Comparison of ENCODE assay signal across 8 cellular contexts in genomic region chr19:48963371-48964204, GRCh38. TPM values are rescaled to one million over a fixed set of nuclear protein-coding genes. Genes with fewer than 3 reads are reported as not detected.
DNase-seq lines count a peak whose midpoint lies in the region; ATAC-seq and TF ChIP-seq lines count a peak whose summit lies in the region.

No MANE protein-coding gene starts in this region.

- peak overlapping the region; percentile 98 for H3K4me3 Mint-ChIP-seq in activated naive CD4-positive, alpha-beta T cell treated with anti-CD3 and anti-CD28 coated beads, Interleukin-2, amount 10 ng/mL, durations not matched to agents 7 days and 5 days
- peak overlapping the region; percentile 99 for H3K4me3 Mint-ChIP-seq in glutamatergic neuron (ENCODE audit: unreplicated experiment)

- H3K4me1 ChIP-seq in thyroid gland = peaks cover 41 to 50% of the 10 kb centered on the region in 2 donors

- no peaks in the 10 kb centered on the region for H3K27me3 Mint-ChIP-seq in activated naive CD4-positive, alpha-beta T cell treated with anti-CD3 and anti-CD28 coated beads, Interleukin-2, amount 10 ng/mL, durations not matched to agents 7 days and 5 days
- H3K27me3 Mint-ChIP-seq in glutamatergic neuron (ENCODE audit: unreplicated experiment) = peaks cover 16% of the 10 kb centered on the region

- H3K9me3 ChIP-seq in thyroid gland = no peaks in the 10 kb centered on the region

- TF ChIP-seq CTCF in BJ (IDR thresholded peaks at IDR 0.05; ENCODE audit: insufficient read depth, low read depth, low read length) (no peak), glutamatergic neuron (IDR thresholded peaks at IDR 0.05; ENCODE audit: partially characterized antibody, unreplicated experiment) (no peak), omental fat pad (IDR thresholded peaks at IDR 0.05) (no peak), thyroid gland (IDR thresholded peaks at IDR 0.05) (no peak)

- peak in 1 of 2 donors; percentile 57 for TF ChIP-seq POLR2A in thyroid gland (IDR thresholded peaks at IDR 0.05)

- no peak for DNase-seq in BJ (ENCODE audit: low read depth)
- DNase-seq in GOT3 (lab: John Stamatoyannopoulos, UW) = peak; percentile 59
- peak; percentile 54 to 64 for DNase-seq in SHP77 (lab: John Stamatoyannopoulos, UW)
- peak; percentile 61 for DNase-seq in activated naive CD4-positive, alpha-beta T cell treated with anti-CD3 and anti-CD28 coated beads, Interleukin-2, amount 10 ng/mL, durations not matched to agents 7 days and 5 days
- DNase-seq in glutamatergic neuron = peak; percentile 59
- peak; percentile 79 for DNase-seq in omental fat pad (ENCODE audit: low spot score)
- peak; percentile 74 to 76 for DNase-seq in thyroid gland
- DNase-seq in NCI-H1930 (lab: John Stamatoyannopoulos, UW) = no peak

- H3K4me3 ChIP-seq in BJ (ENCODE audit: low read depth, low read length) (peak overlapping the region; percentile 4; the same call in 1 of the 2 replicates), thyroid gland (replicated peaks in 1 of 3) (peak overlapping the region in 1 of 3 donors; percentile 95)

- intact Hi-C loops in thyroid gland (cut with DNase I) = no loop called here

- H3K27ac ChIP-seq in thyroid gland = peak overlapping the region; percentile 87 to 97 (median 92)

- peak overlapping the region; percentile 99 for H3K27ac Mint-ChIP-seq in activated naive CD4-positive, alpha-beta T cell treated with anti-CD3 and anti-CD28 coated beads, Interleukin-2, amount 10 ng/mL, durations not matched to agents 7 days and 5 days
- H3K27ac Mint-ChIP-seq in glutamatergic neuron (ENCODE audit: unreplicated experiment) = peak overlapping the region; percentile 80

- peaks cover 44% of the 10 kb centered on the region for H3K36me3 Mint-ChIP-seq in activated naive CD4-positive, alpha-beta T cell treated with anti-CD3 and anti-CD28 coated beads, Interleukin-2, amount 10 ng/mL, durations not matched to agents 7 days and 5 days
- H3K36me3 Mint-ChIP-seq in glutamatergic neuron (ENCODE audit: unreplicated experiment) = no peaks in the 10 kb centered on the region

- H3K36me3 ChIP-seq in BJ (ENCODE audit: control insufficient read depth, insufficient read depth, low read length) = peaks cover 22% of the 10 kb centered on the region
- H3K36me3 ChIP-seq in thyroid gland = peaks cover 10 to 17% of the 10 kb centered on the region in 2 donors

- H3K27me3 ChIP-seq in BJ (ENCODE audit: control insufficient read depth, insufficient read depth, low read length) = no peaks in the 10 kb centered on the region
- H3K27me3 ChIP-seq in thyroid gland = no peaks in the 10 kb centered on the region

- CTCF ChIA-PET in BJ (lab: Yijun Ruan, JAX) = interaction anchor here (0.7 to 1.5 kb wide), 5 partner anchors 29 to 168 kb away, joined by 3 to 5 read pairs (median 3); partner anchors contain the start of genes GYS1, NUCB1 and RUVBL2
- CTCF ChIA-PET in activated naive CD4-positive, alpha-beta T cell treated with anti-CD3 and anti-CD28 coated beads, Interleukin-2, amount 10 ng/mL, durations not matched to agents 7 days and 5 days (lab: Charles Lee) = interaction anchor here (0.7 to 1.0 kb wide), 3 partner anchors 14 to 175 kb away, joined by 3 to 4 read pairs (median 4); no protein-coding TSS in a partner anchor

- no peaks in the 10 kb centered on the region for H3K9me3 Mint-ChIP-seq in activated naive CD4-positive, alpha-beta T cell treated with anti-CD3 and anti-CD28 coated beads, Interleukin-2, amount 10 ng/mL, durations not matched to agents 7 days and 5 days
- H3K9me3 Mint-ChIP-seq in glutamatergic neuron (ENCODE audit: unreplicated experiment) = peaks cover 14% of the 10 kb centered on the region

- WGBS in thyroid gland, 2 donors = 34% methylated on average over 10 of the region's 28 CpGs

- H3K4me1 Mint-ChIP-seq in activated naive CD4-positive, alpha-beta T cell treated with anti-CD3 and anti-CD28 coated beads, Interleukin-2, amount 10 ng/mL, durations not matched to agents 7 days and 5 days = peaks cover 78% of the 10 kb centered on the region
- H3K4me1 Mint-ChIP-seq in glutamatergic neuron (ENCODE audit: low read depth, unreplicated experiment) = peaks cover 33% of the 10 kb centered on the region

- POLR2A ChIA-PET in BJ (lab: Charles Lee) = interaction anchor here (0.6 to 1.0 kb wide), 3 partner anchors 8 to 90 kb away, joined by 4 to 5 read pairs (median 4); no protein-coding TSS in a partner anchor

- peak; percentile 12 for ATAC-seq in omental fat pad (ENCODE audit: low FRiP score)

RNA-seq across cellular contexts. Expression of gene FTL, which starts 1.5 kb away (rescaled TPM):
- 2,664 and 3,340 TPM in 2 replicates for polyA plus RNA-seq in BJ (2011; rRNA removed)
- polyA minus RNA-seq in BJ (2011; rRNA and poly(A)+ RNA removed) = 920 and 1,253 TPM in 2 replicates
- 875 TPM for total RNA-seq in glutamatergic neuron (ENCODE audit: unreplicated experiment)
- total RNA-seq in omental fat pad = 1,000 to 10,000 TPM; 6,104 to 9,580 (median 8,850) TPM
- over 10,000 TPM in 1 of 4 donors, 1,000 to 10,000 TPM in 3; 5,748 to 12,335 (median 7,175) TPM for total RNA-seq in thyroid gland

RNA-seq across cellular contexts. Expression of gene BAX, which starts 8.9 kb away (rescaled TPM):
- 141 and 159 TPM in 2 replicates for polyA plus RNA-seq in BJ (2011; rRNA removed)
- polyA minus RNA-seq in BJ (2011; rRNA and poly(A)+ RNA removed) = 77.8 and 133 TPM in 2 replicates
- total RNA-seq in glutamatergic neuron (ENCODE audit: unreplicated experiment) (87.7 TPM), omental fat pad (10 to 100 TPM; 26.4 to 64.2 (median 37.3) TPM), thyroid gland (10 to 100 TPM; 28.2 to 74.4 (median 41.2) TPM)

RNA-seq across cellular contexts. Expression of gene GYS1, which starts 29.5 kb away (rescaled TPM):
- 36.0 and 49.7 TPM in 2 replicates for polyA plus RNA-seq in BJ (2011; rRNA removed)
- 45.4 and 52.7 TPM in 2 replicates for polyA minus RNA-seq in BJ (2011; rRNA and poly(A)+ RNA removed)
- total RNA-seq in glutamatergic neuron (ENCODE audit: unreplicated experiment) = 69.0 TPM
- 10 to 100 TPM; 34.3 to 41.0 (median 38.8) TPM for total RNA-seq in omental fat pad
- 10 to 100 TPM; 17.9 to 33.2 (median 23.9) TPM for total RNA-seq in thyroid gland

RNA-seq across cellular contexts. Expression of gene DHDH, which starts 30.1 kb away (rescaled TPM):
- polyA plus RNA-seq in BJ (2011; rRNA removed) = not detected in 2 replicates
- not detected in 2 replicates for polyA minus RNA-seq in BJ (2011; rRNA and poly(A)+ RNA removed)
- total RNA-seq in glutamatergic neuron (ENCODE audit: unreplicated experiment) = not detected
- not detected for total RNA-seq in omental fat pad
- not detected for total RNA-seq in thyroid gland

RNA-seq across cellular contexts. Expression of gene RUVBL2, which starts 30.1 kb away (rescaled TPM):
- polyA plus RNA-seq in BJ (2011; rRNA removed) = 138 and 221 TPM in 2 replicates
- 125 and 166 TPM in 2 replicates for polyA minus RNA-seq in BJ (2011; rRNA and poly(A)+ RNA removed)
- 60.9 TPM for total RNA-seq in glutamatergic neuron (ENCODE audit: unreplicated experiment)
- total RNA-seq in omental fat pad = 10 to 100 TPM; 66.3 to 83.9 (median 72.4) TPM
- total RNA-seq in thyroid gland = 100 to 1,000 TPM in 3 of 4 donors, 10 to 100 TPM in 1; 80.5 to 131 (median 118) TPM

Comparison
In these comparisons a context has a peak if more than half of its experiments do, and no peak if none do; other contexts are left out.
1. DNase-seq: peak in GOT3 (single experiment), SHP77 (2 of 2), activated naive CD4-positive, alpha-beta T cell treated with anti-CD3 and anti-CD28 coated beads, Interleukin-2, amount 10 ng/mL, durations not matched to agents 7 days and 5 days (single experiment), glutamatergic neuron (single experiment), omental fat pad (single experiment) and thyroid gland (2 of 2); none in BJ (single experiment) and NCI-H1930 (0 of 2).